10 cellular contexts compared by ENCODE assay signal in genomic region chr17:45246338-45246737, GRCh38. TPM values are rescaled to one million over a fixed set of nuclear protein-coding genes. Genes with fewer than 3 reads are reported as not detected.
A peak's percentile ranks its signal among the peaks of the same experiment; 100 is the strongest.
DNase-seq lines count a peak whose midpoint lies in the region; ATAC-seq and TF ChIP-seq lines count a peak whose summit lies in the region.
"Had no signal": no experiment of that assay in that cellular context is flagged by ENCODE, and none has a peak within 500 bp of the region (broad histone marks: within the 10 kb centered on the region; RNA-seq: fewer than 3 reads in every experiment).

No MANE protein-coding gene starts in this region.

- H3K4me1 Mint-ChIP-seq in HFFc6 (ENCODE audit: low read depth): peaks cover 11% of the 10 kb centered on the region
- peaks cover 41% of the 10 kb centered on the region for H3K4me1 Mint-ChIP-seq in activated naive CD8-positive, alpha-beta T cell (ENCODE audit: low read depth)
- H3K4me1 Mint-ChIP-seq in mesothelial cell of epicardium: peaks cover 18% of the 10 kb centered on the region

- no peaks in the 10 kb centered on the region for H3K9me3 Mint-ChIP-seq in HFFc6
- no peaks in the 10 kb centered on the region for H3K9me3 Mint-ChIP-seq in activated naive CD8-positive, alpha-beta T cell (ENCODE audit: low read depth)
- no peaks in the 10 kb centered on the region for H3K9me3 Mint-ChIP-seq in mesothelial cell of epicardium

- peak overlapping the region; percentile 87 for H3K4me3 Mint-ChIP-seq in HFFc6
- H3K4me3 Mint-ChIP-seq in activated naive CD8-positive, alpha-beta T cell: peak overlapping the region; percentile 87
- H3K4me3 Mint-ChIP-seq in mesothelial cell of epicardium: peak overlapping the region; percentile 81

- H3K4me3 ChIP-seq in BE2C (ENCODE audit: low read depth, low read length): peak overlapping the region; percentile 74

- ATAC-seq in left lobe of liver: no peak
- ATAC-seq in GM21390 (IDR thresholded peaks at IDR 0.05; ENCODE audit: unreplicated experiment): no peak
- ATAC-seq: left colon had no signal

- no peaks in the 10 kb centered on the region for H3K36me3 Mint-ChIP-seq in HFFc6 (ENCODE audit: low read depth)
- peaks cover 2% of the 10 kb centered on the region for H3K36me3 Mint-ChIP-seq in activated naive CD8-positive, alpha-beta T cell
- H3K36me3 Mint-ChIP-seq in mesothelial cell of epicardium: peaks cover 2% of the 10 kb centered on the region

- no peaks in the 10 kb centered on the region for H3K36me3 ChIP-seq in BE2C
- H3K36me3 ChIP-seq: Peyer's patch had no signal

- no peaks in the 10 kb centered on the region for H3K27me3 ChIP-seq in BE2C

- no peaks in the 10 kb centered on the region for H3K9me3 ChIP-seq in BE2C
- H3K9me3 ChIP-seq: Peyer's patch had no signal

- no peak overlapping the region for H3K27ac Mint-ChIP-seq in HFFc6
- peak overlapping the region; percentile 1 for H3K27ac Mint-ChIP-seq in activated naive CD8-positive, alpha-beta T cell
- H3K27ac Mint-ChIP-seq in mesothelial cell of epicardium: no peak overlapping the region

- TF ChIP-seq CTCF in BE2C (IDR thresholded peaks at IDR 0.05; ENCODE audit: low read depth, low read length) (no peak), HFFc6 (IDR thresholded peaks at IDR 0.05) (no peak), mesothelial cell of epicardium (IDR thresholded peaks at IDR 0.05; ENCODE audit: unreplicated experiment) (no peak)

- H3K4me1 ChIP-seq in BE2C: peaks cover 4% of the 10 kb centered on the region; the same call in 1 of the 2 replicates

- H3K27me3 Mint-ChIP-seq in HFFc6 (ENCODE audit: insufficient read depth) (peaks cover 4% of the 10 kb centered on the region), mesothelial cell of epicardium (ENCODE audit: low read depth) (peaks cover 19% of the 10 kb centered on the region)
- H3K27me3 Mint-ChIP-seq in activated naive CD8-positive, alpha-beta T cell: no peaks in the 10 kb centered on the region

- DNase-seq in BE2C: no peak
- DNase-seq in HFFc6: no peak
- no peak for DNase-seq in mesothelial cell of epicardium (ENCODE audit: low spot score in 2 of 2, unreplicated experiment in 2 of 2)
- DNase-seq in left lobe of liver (ENCODE audit: low spot score): no peak
- no peak for DNase-seq in NCI-H1092 (lab: John Stamatoyannopoulos, UW)
- DNase-seq in NCI-H187 (lab: John Stamatoyannopoulos, UW): no peak

RNA-seq across cellular contexts. Expression of gene SPATA32, which starts 15.6 kb away (rescaled TPM):
- polyA plus RNA-seq in BE2C (2012; ENCODE audit: insufficient read depth, insufficient read length, low read depth): not detected
- total RNA-seq in HFFc6 (2021; fragmentation: NEBNext Ultra II Directional; extraction: Animal tissue kit (Norgen Biotek cat#: 25700)): under 1 TPM in 1 of 6 experiments, not detected in 5; 0.11 TPM
- not detected in 3 replicates for total RNA-seq in mesothelial cell of epicardium
- not detected for total RNA-seq in left lobe of liver
- total RNA-seq: left colon, Peyer's patch had no signal

RNA-seq across cellular contexts. Expression of gene FMNL1, which starts 24.7 kb away (rescaled TPM):
- 64.8 TPM for polyA plus RNA-seq in BE2C (2012; ENCODE audit: insufficient read depth, insufficient read length, low read depth)
- total RNA-seq in HFFc6 (2021; fragmentation: NEBNext Ultra II Directional; extraction: Animal tissue kit (Norgen Biotek cat#: 25700)): 1 to 10 TPM; 1.6 to 8.0 (median 6.0) TPM
- total RNA-seq in mesothelial cell of epicardium (3.0 to 3.7 TPM (median 3.6 TPM) in 3 replicates), left lobe of liver (3.4 TPM)
